Comparison of ENCODE assay signal across 8 cellular contexts in genomic region chr1:150563340-150564038, GRCh38. TPM values are rescaled to one million over a fixed set of nuclear protein-coding genes. Genes with fewer than 3 reads are reported as not detected.
A peak's percentile ranks its signal among the peaks of the same experiment; 100 is the strongest.
DNase-seq lines count a peak whose midpoint lies in the region; ATAC-seq lines count a peak whose summit lies in the region.

No MANE protein-coding gene starts in this region.

- peak overlapping the region; percentile 99 for H3K27ac Mint-ChIP-seq in T-helper 17 cell
- H3K27ac Mint-ChIP-seq in natural killer cell treated with Interleukin-12 subunit alpha and Interleukin-12 subunit beta and Interleukin-15 and Interleukin-18, amount 100 ng/mL, for 72 hours: peak overlapping the region; percentile 98 to 100

- H3K9me3 ChIP-seq in T-helper 17 cell (ENCODE audit: control insufficient read depth, low read length, poor library complexity, severe bottlenecking): no peaks in the 10 kb centered on the region
- no peaks in the 10 kb centered on the region for H3K9me3 ChIP-seq in effector memory CD4-positive, alpha-beta T cell (ENCODE audit: control insufficient read depth, low read length)

- no peaks in the 10 kb centered on the region for H3K9me3 Mint-ChIP-seq in natural killer cell treated with Interleukin-12 subunit alpha and Interleukin-12 subunit beta and Interleukin-15 and Interleukin-18, amount 100 ng/mL, for 72 hours

- peak overlapping the region; percentile 74 for H3K4me3 ChIP-seq in effector memory CD4-positive, alpha-beta T cell (ENCODE audit: insufficient read depth, low read depth, low read length, poor library complexity, severe bottlenecking)

- no peaks in the 10 kb centered on the region for H3K27me3 Mint-ChIP-seq in T-helper 17 cell
- H3K27me3 Mint-ChIP-seq in natural killer cell treated with Interleukin-12 subunit alpha and Interleukin-12 subunit beta and Interleukin-15 and Interleukin-18, amount 100 ng/mL, for 72 hours: no peaks in the 10 kb centered on the region

- H3K4me1 ChIP-seq in effector memory CD4-positive, alpha-beta T cell (ENCODE audit: control insufficient read depth, insufficient read depth, low read length, poor library complexity, severe bottlenecking): peaks cover 76% of the 10 kb centered on the region

- no peaks in the 10 kb centered on the region for H3K36me3 Mint-ChIP-seq in T-helper 17 cell (ENCODE audit: low read depth)
- no peaks in the 10 kb centered on the region for H3K36me3 Mint-ChIP-seq in natural killer cell treated with Interleukin-12 subunit alpha and Interleukin-12 subunit beta and Interleukin-15 and Interleukin-18, amount 100 ng/mL, for 72 hours

- ATAC-seq in HG02798 (IDR thresholded peaks at IDR 0.05; ENCODE audit: poor library complexity, unreplicated experiment) (peak; percentile 18), T-helper 17 cell (peak; percentile 65), GM18519 (IDR thresholded peaks at IDR 0.05; ENCODE audit: low FRiP score, unreplicated experiment) (no peak)
- peak in 1 of 2 donors; percentile 8 for ATAC-seq in natural killer cell treated with Interleukin-12 subunit alpha and Interleukin-12 subunit beta and Interleukin-15 and Interleukin-18, amount 100 ng/mL, for 72 hours

- peak overlapping the region; percentile 92 for H3K27ac ChIP-seq in effector memory CD4-positive, alpha-beta T cell (ENCODE audit: insufficient read depth, low read length, poor library complexity, severe bottlenecking)

- H3K4me1 Mint-ChIP-seq in T-helper 17 cell: peaks cover 63% of the 10 kb centered on the region
- peaks cover 70 to 75% of the 10 kb centered on the region in 2 donors for H3K4me1 Mint-ChIP-seq in natural killer cell treated with Interleukin-12 subunit alpha and Interleukin-12 subunit beta and Interleukin-15 and Interleukin-18, amount 100 ng/mL, for 72 hours (ENCODE audit: low read depth in 2 of 2)

- no peaks in the 10 kb centered on the region for H3K27me3 ChIP-seq in effector memory CD4-positive, alpha-beta T cell (replicated peaks; ENCODE audit: control insufficient read depth, insufficient read depth, low read length, poor library complexity, severe bottlenecking)

- H3K36me3 ChIP-seq in effector memory CD4-positive, alpha-beta T cell (ENCODE audit: control insufficient read depth, insufficient read depth, low read length): no peaks in the 10 kb centered on the region

- peak; percentile 48 for DNase-seq in EL
- no peak for DNase-seq in T-helper 17 cell
- peak in 2 of 3 donors; percentile 34 to 47 for DNase-seq in effector memory CD4-positive, alpha-beta T cell
- peak; percentile 59 for DNase-seq in natural killer cell treated with Interleukin-12 subunit alpha and Interleukin-12 subunit beta and Interleukin-15 and Interleukin-18, amount 100 ng/mL, for 72 hours (ENCODE audit: low spot score)
- DNase-seq in GOT3 (lab: John Stamatoyannopoulos, UW): no peak
- DNase-seq in GM19240 (ENCODE audit: insufficient read length, low spot score): no peak

- H3K4me3 Mint-ChIP-seq in T-helper 17 cell: peak overlapping the region; percentile 99
- peak overlapping the region; percentile 96 for H3K4me3 Mint-ChIP-seq in natural killer cell treated with Interleukin-12 subunit alpha and Interleukin-12 subunit beta and Interleukin-15 and Interleukin-18, amount 100 ng/mL, for 72 hours

RNA-seq across cellular contexts. Expression of gene ADAMTSL4, which starts 14.3 kb away (rescaled TPM):
- 1 to 10 TPM in 1 of 2 donors, under 1 TPM in 1; 0.39 to 1.6 TPM for total RNA-seq in T-helper 17 cell
- 1 to 10 TPM in 1 of 2 donors, under 1 TPM in 1; 0.48 to 1.0 TPM for total RNA-seq in natural killer cell treated with Interleukin-12 subunit alpha and Interleukin-12 subunit beta and Interleukin-15 and Interleukin-18, amount 100 ng/mL, for 72 hours

RNA-seq across cellular contexts. Expression of gene MCL1, which starts 15.9 kb away (rescaled TPM):
- 1,000 to 10,000 TPM in 1 of 2 donors, 100 to 1,000 TPM in 1; 776 to 1,091 TPM for total RNA-seq in T-helper 17 cell
- total RNA-seq in natural killer cell treated with Interleukin-12 subunit alpha and Interleukin-12 subunit beta and Interleukin-15 and Interleukin-18, amount 100 ng/mL, for 72 hours: 100 to 1,000 TPM; 199 to 333 TPM

RNA-seq across cellular contexts. Expression of gene FALEC, which starts 47.9 kb away (rescaled TPM):
- 1 to 10 TPM in 1 of 2 donors, not detected in 1; 1.1 TPM for total RNA-seq in T-helper 17 cell
- total RNA-seq in natural killer cell treated with Interleukin-12 subunit alpha and Interleukin-12 subunit beta and Interleukin-15 and Interleukin-18, amount 100 ng/mL, for 72 hours: not detected

RNA-seq across cellular contexts. Expression of gene ECM1, which starts 55.6 kb away (rescaled TPM):
- total RNA-seq in T-helper 17 cell: under 1 TPM; 0.25 to 0.70 TPM
- 1 to 10 TPM; 1.2 to 1.9 TPM for total RNA-seq in natural killer cell treated with Interleukin-12 subunit alpha and Interleukin-12 subunit beta and Interleukin-15 and Interleukin-18, amount 100 ng/mL, for 72 hours

Comparison
In these comparisons a context has a peak if more than half of its experiments do, and no peak if none do; other contexts are left out.
1. DNase-seq: peak in EL (single experiment), effector memory CD4-positive, alpha-beta T cell (2 of 3) and natural killer cell treated with Interleukin-12 subunit alpha and Interleukin-12 subunit beta and Interleukin-15 and Interleukin-18, amount 100 ng/mL, for 72 hours (single experiment); none in T-helper 17 cell (0 of 3), GOT3 (single experiment) and GM19240 (single experiment).